ENCODE assay signal across 27 cellular contexts in genomic region chr14:38238332-38238731, GRCh38. TPM values are rescaled to one million over a fixed set of nuclear protein-coding genes. Genes with fewer than 3 reads are reported as not detected.
DNase-seq lines count a peak whose midpoint lies in the region; TF ChIP-seq lines count a peak whose summit lies in the region.
"Had no signal": no experiment of that assay in that cellular context is flagged by ENCODE, and none has a peak within 500 bp of the region (broad histone marks: within the 10 kb centered on the region; RNA-seq: fewer than 3 reads in every experiment).

No MANE protein-coding gene starts in this region.

- intact Hi-C loops in tibial artery (cut with DNase I; ENCODE audit: low total_unique reads), result no loop called here
- intact Hi-C loops in stomach (cut with DNase I; ENCODE audit: low total_unique reads), result no loop called here

- H3K36me3 ChIP-seq in tibial artery, result no peaks in the 10 kb centered on the region
- H3K36me3 ChIP-seq in stomach, result no peaks in the 10 kb centered on the region
- H3K36me3 ChIP-seq: BE2C, brain microvascular endothelial cell, esophagus squamous epithelium, thoracic aorta, vagina had no signal

- no peaks in the 10 kb centered on the region for H3K27me3 ChIP-seq in tibial artery
- H3K27me3 ChIP-seq in stomach, result no peaks in the 10 kb centered on the region
- H3K27me3 ChIP-seq: BE2C, brain microvascular endothelial cell, dorsolateral prefrontal cortex, esophagus squamous epithelium, vagina had no signal

- no peak for TF ChIP-seq EP300 in stomach (IDR thresholded peaks at IDR 0.05)

- H3K27ac ChIP-seq in tibial artery, result no peak overlapping the region
- H3K27ac ChIP-seq in stomach, result no peak overlapping the region
- H3K27ac ChIP-seq: brain microvascular endothelial cell, dorsolateral prefrontal cortex, esophagus squamous epithelium, thoracic aorta, vagina had no signal

- no peak for TF ChIP-seq CTCF in AG10803 (conservative IDR thresholded peaks at IDR 0.05; ENCODE audit: low read length)
- no peak for TF ChIP-seq CTCF in tibial artery (IDR thresholded peaks at IDR 0.05)
- no peak for TF ChIP-seq CTCF in stomach (IDR thresholded peaks at IDR 0.05)

- H3K4me1 ChIP-seq in tibial artery (no peaks in the 10 kb centered on the region), stomach (no peaks in the 10 kb centered on the region)
- H3K4me1 ChIP-seq: esophagus squamous epithelium, vagina had no signal

- DNase-seq in AG10803 (ENCODE audit: low read depth), result peak; percentile 32
- DNase-seq in HT1080 (ENCODE audit: low read depth), result peak; percentile 21
- peak; percentile 43 for DNase-seq in amniotic epithelial cell (ENCODE audit: low read depth)
- DNase-seq in iris pigment epithelial cell (ENCODE audit: low read depth), result peak; percentile 67
- no peak for DNase-seq in tibial artery
- DNase-seq in stomach, result no peak
- DNase-seq in NCI-H2196 (lab: John Stamatoyannopoulos, UW; ENCODE audit: unreplicated experiment), result no peak
- DNase-seq in NCI-H187 (lab: John Stamatoyannopoulos, UW), result no peak
- DNase-seq: activated CD4-positive, alpha-beta memory T cell treated with anti-CD3 and anti-CD28 coated beads for 36 hours; activated CD4-positive, alpha-beta T cell treated with anti-CD3 and anti-CD28 coated beads for 1 hour; activated naive CD4-positive, alpha-beta T cell; BE2C; brain microvascular endothelial cell; CD8-positive, alpha-beta memory T cell; dorsolateral prefrontal cortex; esophagus squamous epithelium; hippocampal formation; left cardiac atrium; NCI-H2081; NCI-H345; SHP77 treated with DMSO at 0.1 percent for 48 hours had no signal

- TF ChIP-seq POLR2A in stomach (IDR thresholded peaks at IDR 0.05), result no peak

- H3K4me3 ChIP-seq in AG10803 (ENCODE audit: low read length) (no peak overlapping the region), tibial artery (no peak overlapping the region), stomach (no peak overlapping the region)
- H3K4me3 ChIP-seq: dorsolateral prefrontal cortex, esophagus squamous epithelium, thoracic aorta, vagina had no signal

- H3K9me3 ChIP-seq in tibial artery (no peaks in the 10 kb centered on the region), stomach (no peaks in the 10 kb centered on the region)
- H3K9me3 ChIP-seq: BE2C, esophagus squamous epithelium, thoracic aorta, vagina had no signal

- 65 to 100% (median 73%) methylated on average over 1 of the region's 1 CpG for WGBS in stomach, 5 donors

RNA-seq across cellular contexts. Expression of gene CLEC14A, which starts 17.6 kb away (rescaled TPM):
- total RNA-seq in HT1080 (2014; rRNA removed; shearing (Covaris generic)), result not detected in 2 replicates
- polyA plus RNA-seq in HT1080 (2015; cell fraction: cytosol; rRNA removed), result not detected in 2 replicates
- not detected in 2 replicates for polyA plus RNA-seq in HT1080 (2015; cell fraction: nucleus; rRNA removed)
- total RNA-seq in stomach, result 10 to 100 TPM in 3 of 5 donors, 1 to 10 TPM in 1, not detected in 1; 2.6 to 24.9 (median 16.5) TPM
- polyA plus RNA-seq in stomach, result 1 to 10 TPM; 1.8 to 9.6 (median 4.4) TPM
- total RNA-seq: A673; activated CD4-positive, alpha-beta memory T cell treated with anti-CD3 and anti-CD28 coated beads for 36 hours; CD8-positive, alpha-beta memory T cell; osteocyte; T-helper 2 cell treated with Interferon-gamma antibody and Interleukin-4, amounts not matched to agents 100 ng/mL and 5 ng/mL, for 36 hours had no signal
- polyA plus RNA-seq: CD8-positive, alpha-beta memory T cell; IgD-negative memory B cell had no signal

RNA-seq across cellular contexts. Expression of gene SSTR1, which starts 30.6 kb away (rescaled TPM):
- total RNA-seq in HT1080 (2014; rRNA removed; shearing (Covaris generic)), result not detected in 2 replicates
- polyA plus RNA-seq in HT1080 (2015; cell fraction: cytosol; rRNA removed), result not detected in 2 replicates
- not detected in 2 replicates for polyA plus RNA-seq in HT1080 (2015; cell fraction: nucleus; rRNA removed)
- 10 to 100 TPM in 4 of 5 donors, 1 to 10 TPM in 1; 1.2 to 26.1 (median 15.6) TPM for total RNA-seq in stomach
- 10 to 100 TPM in 1 of 3 donors, 1 to 10 TPM in 2; 1.1 to 11.9 (median 4.2) TPM for polyA plus RNA-seq in stomach
- total RNA-seq: activated CD4-positive, alpha-beta memory T cell treated with anti-CD3 and anti-CD28 coated beads for 36 hours; CD8-positive, alpha-beta memory T cell; osteocyte; T-helper 2 cell treated with Interferon-gamma antibody and Interleukin-4, amounts not matched to agents 100 ng/mL and 5 ng/mL, for 36 hours had no signal
- polyA plus RNA-seq: CD8-positive, alpha-beta memory T cell; IgD-negative memory B cell had no signal

Comparison
In these comparisons a context has a peak if more than half of its experiments do, and no peak if none do; other contexts are left out.
1. DNase-seq: peak in AG10803 (single experiment), HT1080 (single experiment), amniotic epithelial cell (single experiment) and iris pigment epithelial cell (single experiment); none in tibial artery (0 of 2), stomach (single experiment), NCI-H2196 (single experiment) and NCI-H187 (0 of 2).